ENCODE assay signal across 16 cellular contexts in genomic region chr7:140604076-140604475, GRCh38. TPM values are rescaled to one million over a fixed set of nuclear protein-coding genes. Genes with fewer than 3 reads are reported as not detected.
"Had no signal": no experiment of that assay in that cellular context is flagged by ENCODE, and none has a peak within 500 bp of the region (broad histone marks: within the 10 kb centered on the region; RNA-seq: fewer than 3 reads in every experiment).

No MANE protein-coding gene starts in this region.

- H3K9me3 ChIP-seq: esophagus squamous epithelium, heart right ventricle, mucosa of descending colon, stomach, thoracic aorta had no signal

- H3K27ac ChIP-seq: epithelial cell of prostate, heart right ventricle, thoracic aorta had no signal

- FAIRE-seq: frontal cortex, islet of Langerhans had no signal

- H3K36me3 ChIP-seq: esophagus squamous epithelium, thoracic aorta had no signal

- H3K27me3 ChIP-seq: esophagus squamous epithelium, heart right ventricle, stomach had no signal

- ATAC-seq: effector memory CD8-positive, alpha-beta T cell; heart right ventricle; naive thymus-derived CD8-positive, alpha-beta T cell; sciatic nerve had no signal

- DNase-seq: effector memory CD8-positive, alpha-beta T cell; esophagus squamous epithelium; heart right ventricle; hypothalamus; kidney glomerular epithelial cell; mucosa of descending colon; naive thymus-derived CD8-positive, alpha-beta T cell; posterior cingulate gyrus; stimulated activated naive CD4-positive, alpha-beta T cell; stomach; substantia nigra had no signal

- H3K4me3 ChIP-seq: esophagus squamous epithelium, heart right ventricle, mucosa of descending colon, stomach, thoracic aorta had no signal

RNA-seq across cellular contexts. Expression of gene DENND2A, which starts 36.5 kb away (rescaled TPM):
- polyA plus RNA-seq: naive thymus-derived CD8-positive, alpha-beta T cell had no signal
